21 cellular contexts compared by ENCODE assay signal in genomic region chr3:12352253-12352652, GRCh38.
DNase-seq lines count a peak whose midpoint lies in the region; FAIRE-seq and TF ChIP-seq lines count a peak whose summit lies in the region.
"Had no signal": no experiment of that assay in that cellular context is flagged by ENCODE, and none has a peak within 500 bp of the region (broad histone marks: within the 10 kb centered on the region; RNA-seq: fewer than 3 reads in every experiment).

No MANE protein-coding gene starts in this region.

- no peak for TF ChIP-seq POLR2A in H54 (IDR thresholded peaks at IDR 0.05; ENCODE audit: low read depth, low read length)

- H3K4me3 ChIP-seq in osteoblast (ENCODE audit: insufficient read depth, low read length): no peak overlapping the region
- H3K4me3 ChIP-seq: gastrocnemius medialis, GM23338, transverse colon had no signal

- no peaks in the 10 kb centered on the region for H3K9me3 ChIP-seq in osteoblast (ENCODE audit: low read depth, low read length)
- H3K9me3 ChIP-seq: gastrocnemius medialis, transverse colon had no signal

- no peaks in the 10 kb centered on the region for H4K20me1 ChIP-seq in osteoblast (ENCODE audit: insufficient read depth, low read length)

- H3K36me3 ChIP-seq in osteoblast (ENCODE audit: insufficient read depth, low read length): no peaks in the 10 kb centered on the region
- H3K36me3 ChIP-seq: gastrocnemius medialis, transverse colon had no signal

- DNase-seq in H54 (ENCODE audit: insufficient read length, low spot score): no peak
- peak; percentile 34 for DNase-seq in NOMO-1 treated with dmso at 0.1 percent for 144 hours (lab: John Stamatoyannopoulos, UW; ENCODE audit: unreplicated experiment)
- DNase-seq in osteoblast (ENCODE audit: insufficient read length, low spot score, missing footprints): no peak
- DNase-seq in COLO829 (ENCODE audit: low spot score): no peak
- no peak for DNase-seq in activated CD4-positive, alpha-beta T cell treated with anti-CD3 and anti-CD28 coated beads, Interleukin-2, amount 50 U/mL, for 4 hours
- no peak for DNase-seq in NCI-H2081 (lab: John Stamatoyannopoulos, UW)
- DNase-seq in DMS 273 treated with DMSO at 0.1 percent for 48 hours (lab: John Stamatoyannopoulos, UW): no peak
- DNase-seq: activated naive CD4-positive, alpha-beta T cell; aorta; gastrocnemius medialis; Karpas-422; mesendoderm; naive thymus-derived CD4-positive, alpha-beta T cell; NCI-H1417 treated with DMSO at 0.1 percent for 48 hours; stimulated activated CD4-positive, alpha-beta T cell treated with anti-CD3 and anti-CD28 coated beads, Interleukin-2, amount 100 ng/mL, for 24 hours; stimulated activated naive CD8-positive, alpha-beta T cell treated with anti-CD3 and anti-CD28 coated beads, Interleukin-15, Interleukin-2, amounts not matched to agents 100 U/mL and 50 U/mL, for 24 hours; transverse colon had no signal

- no peak overlapping the region for H3K4me2 ChIP-seq in osteoblast (ENCODE audit: insufficient read depth, low read length)
- H3K4me2 ChIP-seq: GM23338 had no signal

- H3K79me2 ChIP-seq in osteoblast (ENCODE audit: insufficient read depth, low read length): no peaks in the 10 kb centered on the region

- FAIRE-seq in H54 (lab: Jason Lieb, UNC): peak; percentile 92
- FAIRE-seq: colon, HTR-8/SVneo had no signal

- H3K27me3 ChIP-seq in osteoblast (ENCODE audit: insufficient read depth, low read length): no peaks in the 10 kb centered on the region
- H3K27me3 ChIP-seq: gastrocnemius medialis, transverse colon had no signal

- H3K4me1 ChIP-seq in osteoblast (ENCODE audit: insufficient read depth, low read length): peaks cover 12% of the 10 kb centered on the region

- no peak overlapping the region for H2AFZ ChIP-seq in osteoblast (ENCODE audit: low read length)
- H2AFZ ChIP-seq: GM23338 had no signal

- TF ChIP-seq CTCF in VCaP (conservative IDR thresholded peaks at IDR 0.05): peak; percentile 35
- peak; percentile 29 for TF ChIP-seq CTCF in osteoblast (IDR thresholded peaks at IDR 0.05; ENCODE audit: extremely low read depth, low read depth, low read length)

- no peak overlapping the region for H3K27ac ChIP-seq in VCaP
- no peak overlapping the region for H3K27ac ChIP-seq in osteoblast (ENCODE audit: low read depth, low read length)
- H3K27ac ChIP-seq: gastrocnemius medialis, transverse colon had no signal
